8 cellular contexts compared by ENCODE assay signal in genomic region chr16:81632392-81633146, GRCh38.
DNase-seq lines count a peak whose midpoint lies in the region; ATAC-seq and TF ChIP-seq lines count a peak whose summit lies in the region.

No MANE protein-coding gene starts in this region.

- H3K9me3 Mint-ChIP-seq in CD4-positive, alpha-beta T cell: no peaks in the 10 kb centered on the region

- peak overlapping the region; percentile 94 for H3K27ac Mint-ChIP-seq in CD4-positive, alpha-beta T cell

- POLR2A ChIA-PET in CD4-positive, alpha-beta T cell (lab: Charles Lee): interaction anchor here (1.5 kb wide), 1 partner anchor 16 kb away, joined by 7 read pairs; no protein-coding TSS in a partner anchor

- H3K4me1 ChIP-seq in RWPE2 (ENCODE audit: insufficient read depth, poor library complexity, severe bottlenecking): peaks cover 11% of the 10 kb centered on the region

- CTCF ChIA-PET in CD4-positive, alpha-beta T cell (lab: Charles Lee): interaction anchor here (1.0 to 1.8 kb wide), 5 partner anchors 9 to 98 kb away, joined by 3 to 7 read pairs (median 4); no protein-coding TSS in a partner anchor

- peak; percentile 51 to 85 (median 74) for DNase-seq in CD4-positive, alpha-beta T cell
- no peak for DNase-seq in RWPE2 (ENCODE audit: low spot score)
- DNase-seq in activated effector memory CD4-positive, alpha-beta T cell treated with Interleukin-2 at 50 U/mL for 16 hours: peak; percentile 71
- peak; percentile 31 to 58 for DNase-seq in left colon
- peak; percentile 47 to 74 for DNase-seq in stimulated activated CD8-positive, alpha-beta memory T cell treated with anti-CD3 and anti-CD28 coated beads, Interleukin-4, amount 100 ng/mL, for 4 hours (ENCODE audit: low read depth in 2 of 2, low spot score in 1 of 2)
- no peak for DNase-seq in retina
- DNase-seq in NCI-H1694 (lab: John Stamatoyannopoulos, UW): no peak
- DNase-seq in NCI-H146 treated with DMSO at 0.1 percent for 48 hours (lab: John Stamatoyannopoulos, UW; ENCODE audit: unreplicated experiment): no peak

- H3K27ac ChIP-seq in CD4-positive, alpha-beta T cell (ENCODE audit: low read depth, low read length): peak overlapping the region; percentile 44
- peak overlapping the region; percentile 28 for H3K27ac ChIP-seq in RWPE2 (ENCODE audit: poor library complexity, severe bottlenecking)

- no peaks in the 10 kb centered on the region for H3K9me3 ChIP-seq in CD4-positive, alpha-beta T cell (ENCODE audit: control insufficient read depth, low read length)
- H3K9me3 ChIP-seq in RWPE2 (ENCODE audit: severe bottlenecking): no peaks in the 10 kb centered on the region

- peak overlapping the region; percentile 3 for H3K4me3 Mint-ChIP-seq in CD4-positive, alpha-beta T cell

- no peak overlapping the region for H3K4me3 ChIP-seq in RWPE2 (ENCODE audit: severe bottlenecking)

- intact Hi-C loops in CD4-positive, alpha-beta T cell (cut with DNase I, micrococcal nuclease): loop anchor here in 1 of 2 experiments (1.0 to 5.0 kb wide), 2 partner anchors 16 to 85 kb away; no protein-coding TSS in a partner anchor
- intact Hi-C loops in left colon (cut with DNase I, micrococcal nuclease): no loop called here

- peaks cover 5% of the 10 kb centered on the region for H3K36me3 Mint-ChIP-seq in CD4-positive, alpha-beta T cell (ENCODE audit: low read depth)

- peaks cover 13% of the 10 kb centered on the region; the same call in 1 of the 2 replicates for H3K36me3 ChIP-seq in RWPE2 (ENCODE audit: low read depth)

- H3K27me3 Mint-ChIP-seq in CD4-positive, alpha-beta T cell: no peaks in the 10 kb centered on the region

- H3K27me3 ChIP-seq in CD4-positive, alpha-beta T cell (ENCODE audit: control insufficient read depth, insufficient read depth, low read length): no peaks in the 10 kb centered on the region
- H3K27me3 ChIP-seq in RWPE2 (ENCODE audit: insufficient read depth, poor library complexity, severe bottlenecking): no peaks in the 10 kb centered on the region

- peak; percentile 89 for ATAC-seq in CD4-positive, alpha-beta T cell (ENCODE audit: poor library complexity)
- ATAC-seq in RWPE2 (ENCODE audit: low read depth) (peak; percentile 59), left colon (peak; percentile 32)

- H3K4me1 Mint-ChIP-seq in CD4-positive, alpha-beta T cell (ENCODE audit: low read depth): peaks cover 59% of the 10 kb centered on the region

- TF ChIP-seq CTCF in CD4-positive, alpha-beta T cell (IDR thresholded peaks at IDR 0.05): no peak
- no peak for TF ChIP-seq CTCF in RWPE2 (IDR thresholded peaks at IDR 0.05; ENCODE audit: poor library complexity, severe bottlenecking)

Comparison
In these comparisons a context has a peak if more than half of its experiments do, and no peak if none do; other contexts are left out.
1. ATAC-seq: peak in every context shown above with its lines; median percentile 89 in CD4-positive, alpha-beta T cell; 59 in RWPE2; 32 in left colon.
2. DNase-seq: peak in CD4-positive, alpha-beta T cell (10 of 10), activated effector memory CD4-positive, alpha-beta T cell treated with Interleukin-2 at 50 U/mL for 16 hours (single experiment), left colon (2 of 2) and stimulated activated CD8-positive, alpha-beta memory T cell treated with anti-CD3 and anti-CD28 coated beads, Interleukin-4, amount 100 ng/mL, for 4 hours (2 of 2); none in RWPE2 (single experiment), retina (single experiment), NCI-H1694 (single experiment) and NCI-H146 treated with DMSO at 0.1 percent for 48 hours (single experiment).